21 cellular contexts compared by ENCODE assay signal in the genomic region with DNA sequence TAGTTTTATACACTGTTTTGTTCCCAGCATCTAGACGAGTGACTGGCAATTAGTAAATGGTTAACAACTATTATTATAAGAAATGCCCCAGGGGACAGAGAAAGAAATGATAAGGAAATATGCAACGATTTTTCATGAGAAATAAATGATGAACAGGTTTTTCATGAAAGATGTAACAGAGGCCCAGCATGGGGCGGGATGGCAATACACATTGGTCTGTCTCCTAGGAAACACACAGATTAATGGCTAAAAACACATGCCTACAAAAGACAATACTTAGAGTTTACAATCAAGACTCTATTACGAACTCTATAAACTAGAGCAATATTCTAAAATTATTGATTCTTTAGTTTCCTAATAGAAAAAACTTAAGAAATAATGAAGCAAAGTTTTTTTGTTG.
A peak's percentile ranks its signal among the peaks of the same experiment; 100 is the strongest.
DNase-seq lines count a peak whose midpoint lies in the region; ATAC-seq, FAIRE-seq and TF ChIP-seq lines count a peak whose summit lies in the region.
"Had no signal": no experiment of that assay in that cellular context is flagged by ENCODE, and none has a peak within 500 bp of the region (broad histone marks: within the 10 kb centered on the region; RNA-seq: fewer than 3 reads in every experiment).

No MANE protein-coding gene starts in this region.

- H3K9ac ChIP-seq in endodermal cell (ENCODE audit: extremely low read depth, low read length, poor library complexity, severe bottlenecking) = no peak overlapping the region

- H3F3A ChIP-seq in GM23338 (replicated peaks; ENCODE audit: low read depth) = 0 out of 2 replicates have a peak, but pooled peaks cover 4% of the 10 kb centered on the region

- H3K4me2 ChIP-seq in GM23338 = no peak overlapping the region
- H3K4me2 ChIP-seq: A549 had no signal

- H3K4me1 ChIP-seq in GM23338 (ENCODE audit: insufficient read depth) (no peaks in the 10 kb centered on the region), endodermal cell (ENCODE audit: control insufficient read depth, insufficient read depth, low read length) (no peaks in the 10 kb centered on the region)
- H3K4me1 ChIP-seq: A549, Caco-2 had no signal

- ATAC-seq in GM23338 (no peak), GM19395 (IDR thresholded peaks at IDR 0.05; ENCODE audit: unreplicated experiment) (no peak)
- ATAC-seq in activated CD4-positive, CD25-positive, alpha-beta regulatory T cell treated with anti-CD3 and anti-CD28 coated beads, Interleukin-2, amount 50 U/mL, for 24 hours = no peak
- ATAC-seq: A549 had no signal

- peaks cover 35% of the 10 kb centered on the region for H3K9me3 Mint-ChIP-seq in GM23338
- peaks cover 36% of the 10 kb centered on the region for H3K9me3 Mint-ChIP-seq in endodermal cell

- H4K20me1 ChIP-seq in GM23338 (replicated peaks; ENCODE audit: insufficient read depth) = peaks cover 7% of the 10 kb centered on the region; the same call in 1 of the 2 replicates

- H3K27ac Mint-ChIP-seq in GM23338 (no peak overlapping the region), endodermal cell (peak overlapping the region; percentile 26)
- H3K27ac Mint-ChIP-seq: CD4-positive, alpha-beta T cell had no signal

- DNase-seq in SIG-M5 treated with dmso at 0.1 percent for 504 hours (lab: John Stamatoyannopoulos, UW; ENCODE audit: unreplicated experiment) = peak; percentile 35
- DNase-seq in SIG-M5 (lab: John Stamatoyannopoulos, UW) = no peak
- DNase-seq in GM23338 (ENCODE audit: low spot score) = peak; percentile 19
- DNase-seq in RCC 7860 (ENCODE audit: low spot score) = no peak
- no peak for DNase-seq in endodermal cell
- DNase-seq in nucleus accumbens (lab: John Stamatoyannopoulos, UW) = no peak
- DNase-seq: AML-193; Caco-2; CD4-positive, alpha-beta T cell; DMS153; DMS79; GDM1; HCEC 1CT; KG1 had no signal

- peaks cover 27% of the 10 kb centered on the region for H3K79me2 ChIP-seq in GM23338 (replicated peaks; ENCODE audit: insufficient read depth)

- H3K9me2 ChIP-seq in GM23338 (ENCODE audit: insufficient read depth) = no peaks in the 10 kb centered on the region

- H3K27me3 Mint-ChIP-seq in GM23338 (ENCODE audit: insufficient read depth, low read depth, poor library complexity) = peaks cover 9% of the 10 kb centered on the region
- no peaks in the 10 kb centered on the region for H3K27me3 Mint-ChIP-seq in endodermal cell (ENCODE audit: insufficient read depth)
- H3K27me3 Mint-ChIP-seq: CD4-positive, alpha-beta T cell had no signal

- no peak overlapping the region for H3K4me3 ChIP-seq in GM23338
- H3K4me3 ChIP-seq in endodermal cell (ENCODE audit: low read length) = no peak overlapping the region
- H3K4me3 ChIP-seq: A549 had no signal

- H3K4me1 Mint-ChIP-seq in GM23338 = peaks cover 10% of the 10 kb centered on the region
- H3K4me1 Mint-ChIP-seq in endodermal cell = no peaks in the 10 kb centered on the region

- no peak for TF ChIP-seq CTCF in GM23338 (conservative IDR thresholded peaks at IDR 0.05; ENCODE audit: low read depth in 2 of 2)
- TF ChIP-seq CTCF in endodermal cell (conservative IDR thresholded peaks at IDR 0.05) = no peak

- H3K27ac ChIP-seq in GM23338 (ENCODE audit: low read depth) (no peak overlapping the region), endodermal cell (ENCODE audit: low read depth, low read length) (no peak overlapping the region)
- H3K27ac ChIP-seq: A549, C4-2B, HL-60 had no signal

- H3K27me3 ChIP-seq in GM23338 (ENCODE audit: insufficient read depth) (no peaks in the 10 kb centered on the region), endodermal cell (ENCODE audit: control insufficient read depth, insufficient read depth, low read length, poor library complexity, severe bottlenecking) (no peaks in the 10 kb centered on the region)

- no peak overlapping the region for H3K4me3 Mint-ChIP-seq in GM23338
- no peak overlapping the region for H3K4me3 Mint-ChIP-seq in endodermal cell
- H3K4me3 Mint-ChIP-seq: CD4-positive, alpha-beta T cell had no signal

- H3K9me3 ChIP-seq in endodermal cell (ENCODE audit: control insufficient read depth, low read length) = peaks cover 29% of the 10 kb centered on the region
- H3K9me3 ChIP-seq: A549 had no signal

- H3K36me3 Mint-ChIP-seq in GM23338 (ENCODE audit: low read depth) (peaks cover 62% of the 10 kb centered on the region), endodermal cell (ENCODE audit: low read depth) (peaks cover 49% of the 10 kb centered on the region)

- no peak overlapping the region for H2AFZ ChIP-seq in GM23338

- peak; percentile 22 for FAIRE-seq in RCC 7860 (lab: Jason Lieb, UNC)
- FAIRE-seq: H54, HTR-8/SVneo had no signal

- peaks cover 40% of the 10 kb centered on the region for H3K36me3 ChIP-seq in GM23338 (ENCODE audit: insufficient read depth)
- peaks cover 37% of the 10 kb centered on the region for H3K36me3 ChIP-seq in endodermal cell (ENCODE audit: control insufficient read depth, insufficient read depth, low read length)

- 87% methylated on average over 4 of the region's 4 CpGs; no CpG with 5 or more reads in 1 of the 2 experiments for WGBS in endodermal cell (ENCODE audit: insufficient coverage in 1 of 2, insufficient read length in 1 of 2), 2 experiments

TF ChIP-seq in GM23338, 12 proteins besides CTCF, POLR2A, EP300 and RAD21:
- TF ChIP-seq POLR2AphosphoS5 (IDR thresholded peaks at IDR 0.05; ENCODE audit: low read depth) (peak; percentile 50), JUNB (IDR thresholded peaks at IDR 0.05; ENCODE audit: unreplicated experiment) (no peak)

Comparison
In these comparisons a context has a peak if more than half of its experiments do, and no peak if none do; other contexts are left out.
1. DNase-seq: peak in SIG-M5 treated with dmso at 0.1 percent for 504 hours (single experiment) and GM23338 (single experiment); none in SIG-M5 (single experiment), RCC 7860 (single experiment), endodermal cell (single experiment) and nucleus accumbens (0 of 56).